12 cellular contexts compared by ENCODE assay signal in the genomic region with DNA sequence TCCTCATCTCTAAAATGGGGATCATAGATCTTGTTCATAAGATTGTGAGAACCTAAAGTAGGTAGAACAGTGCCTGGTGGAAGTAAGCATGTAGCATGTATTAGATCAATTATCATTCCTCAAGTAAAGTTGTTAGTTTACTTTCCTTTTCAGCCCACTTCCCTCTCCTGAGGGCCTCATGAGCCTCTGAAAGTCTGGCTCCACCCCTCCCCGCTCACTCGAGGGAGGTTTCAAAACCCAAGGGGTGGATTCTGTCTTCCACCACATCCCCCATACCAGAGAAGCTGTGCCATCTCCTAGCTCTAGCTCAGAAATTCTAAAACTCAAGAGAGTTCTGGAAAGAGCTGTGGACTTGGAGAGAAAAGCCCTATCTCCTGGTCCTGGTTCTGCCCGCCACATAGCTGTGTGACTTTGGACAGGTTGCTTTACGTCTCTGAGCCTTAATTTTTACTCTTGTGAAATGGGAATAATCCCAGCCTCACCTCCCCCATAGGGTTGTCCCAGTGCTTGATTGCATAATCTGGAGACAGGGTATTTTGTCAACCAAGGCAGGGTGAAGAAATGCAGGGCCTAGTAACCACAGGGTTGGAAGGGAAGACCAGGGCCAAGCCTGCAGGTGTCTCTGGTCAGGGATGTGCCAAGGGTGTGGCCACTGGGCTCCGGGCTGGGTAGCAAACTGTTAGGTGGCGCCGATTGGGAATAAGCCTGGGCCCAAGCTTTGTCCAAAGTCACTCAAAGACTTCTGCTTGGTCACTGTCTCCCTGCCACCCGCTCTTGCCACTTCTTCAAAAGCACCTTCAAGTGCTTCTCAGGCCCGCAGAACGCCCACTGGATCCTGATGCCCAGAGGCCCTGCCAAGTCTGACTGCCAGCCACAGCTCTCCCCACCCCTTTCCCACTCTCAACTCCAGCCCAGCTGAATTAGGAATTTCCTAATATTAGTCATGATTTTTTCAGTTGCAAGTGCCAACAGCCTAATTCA. TPM values are rescaled to one million over a fixed set of nuclear protein-coding genes. Genes with fewer than 3 reads are reported as not detected.
A peak's percentile ranks its signal among the peaks of the same experiment; 100 is the strongest.
DNase-seq lines count a peak whose midpoint lies in the region; ATAC-seq, FAIRE-seq and TF ChIP-seq lines count a peak whose summit lies in the region.
"Had no signal": no experiment of that assay in that cellular context is flagged by ENCODE, and none has a peak within 500 bp of the region (broad histone marks: within the 10 kb centered on the region; RNA-seq: fewer than 3 reads in every experiment).

No MANE protein-coding gene starts in this region.

- H3K36me3 ChIP-seq in keratinocyte (ENCODE audit: control insufficient read depth in 2 of 2, extremely low read depth in 1 of 2, insufficient read depth in 2 of 2, low read length in 2 of 2) (no peaks in the 10 kb centered on the region), upper lobe of left lung (no peaks in the 10 kb centered on the region), Karpas-422 (ENCODE audit: insufficient read depth, low read length) (no peaks in the 10 kb centered on the region)

- no peaks in the 10 kb centered on the region for H3K9me2 ChIP-seq in Karpas-422 (replicated peaks; ENCODE audit: insufficient read depth, low read length)

- H3K36me3 Mint-ChIP-seq in activated CD4-positive, alpha-beta T cell treated with anti-CD3 and anti-CD28 coated beads, Interleukin-2, amount 10 ng/mL, durations not matched to agents 7 days and 5 days (ENCODE audit: low read depth) = no peaks in the 10 kb centered on the region
- H3K36me3 Mint-ChIP-seq in activated CD8-positive, alpha-beta T cell treated with anti-CD3 and anti-CD28 coated beads for 36 hours (ENCODE audit: low read depth) = peaks cover 6% of the 10 kb centered on the region

- ATAC-seq in activated CD8-positive, alpha-beta T cell treated with anti-CD3 and anti-CD28 coated beads for 36 hours = peak; percentile 60
- peak; percentile 81 to 85 for ATAC-seq in upper lobe of left lung (ENCODE audit: low FRiP score in 2 of 2)
- ATAC-seq in HG03175 (IDR thresholded peaks at IDR 0.05; ENCODE audit: unreplicated experiment) = no peak

- peaks cover 3% of the 10 kb centered on the region for H3K9me3 Mint-ChIP-seq in activated CD4-positive, alpha-beta T cell treated with anti-CD3 and anti-CD28 coated beads, Interleukin-2, amount 10 ng/mL, durations not matched to agents 7 days and 5 days
- H3K9me3 Mint-ChIP-seq in activated CD8-positive, alpha-beta T cell treated with anti-CD3 and anti-CD28 coated beads for 36 hours = peaks cover 14% of the 10 kb centered on the region

- peak; percentile 23 for FAIRE-seq in keratinocyte (lab: Jason Lieb, UNC)
- FAIRE-seq: islet of Langerhans had no signal

- TF ChIP-seq EP300 in upper lobe of left lung (IDR thresholded peaks at IDR 0.05) = no peak

- H3K79me2 ChIP-seq in keratinocyte (ENCODE audit: control insufficient read depth, insufficient read depth, low read length) (no peaks in the 10 kb centered on the region), Karpas-422 (ENCODE audit: low read length) (no peaks in the 10 kb centered on the region)

- H3K9me3 ChIP-seq in keratinocyte (ENCODE audit: control insufficient read depth, low read depth, low read length) (peaks cover 2% of the 10 kb centered on the region), upper lobe of left lung (peaks cover 0 to 9% (median 2%) of the 10 kb centered on the region in 4 donors), Karpas-422 (ENCODE audit: low read length) (no peaks in the 10 kb centered on the region)

- H3K27me3 ChIP-seq in keratinocyte (ENCODE audit: control insufficient read depth, extremely low read depth, insufficient read depth, low read length) = no peaks in the 10 kb centered on the region
- H3K27me3 ChIP-seq in upper lobe of left lung = no peaks in the 10 kb centered on the region
- H3K27me3 ChIP-seq in Karpas-422 (ENCODE audit: low read length) = no peaks in the 10 kb centered on the region

- peaks cover 31% of the 10 kb centered on the region for H3K4me1 ChIP-seq in keratinocyte (ENCODE audit: control insufficient read depth, extremely low read depth, insufficient read depth, low read length)
- peaks cover 25 to 50% (median 40%) of the 10 kb centered on the region in 4 donors for H3K4me1 ChIP-seq in upper lobe of left lung
- H3K4me1 ChIP-seq in Karpas-422 (ENCODE audit: low read length) = no peaks in the 10 kb centered on the region

- DNase-seq in activated CD4-positive, alpha-beta T cell treated with anti-CD3 and anti-CD28 coated beads, Interleukin-2, amount 10 ng/mL, durations not matched to agents 7 days and 5 days = peak; percentile 65
- DNase-seq in activated CD4-positive, alpha-beta T cell treated with anti-CD3 and anti-CD28 coated beads for 4 hours = no peak
- peak; percentile 33 for DNase-seq in activated CD8-positive, alpha-beta T cell treated with anti-CD3 and anti-CD28 coated beads for 36 hours
- DNase-seq in keratinocyte (ENCODE audit: low read depth, low spot score) = no peak
- peak; percentile 31 to 93 for DNase-seq in upper lobe of left lung
- no peak for DNase-seq in posterior cingulate gyrus
- no peak for DNase-seq in Karpas-422
- DNase-seq: ACHN; activated effector memory CD4-positive, alpha-beta T cell treated with anti-CD3 and anti-CD28 coated beads, Interleukin-2, amount 50 U/mL, for 16 hours; NCI-H446 treated with DMSO at 0.1 percent for 48 hours had no signal

- H3K4me2 ChIP-seq in keratinocyte (ENCODE audit: control insufficient read depth, extremely low read depth, insufficient read depth, low read depth, low read length) (peak overlapping the region; percentile 67), Karpas-422 (ENCODE audit: low read depth, low read length, poor library complexity, severe bottlenecking) (no peak overlapping the region)

- H2AFZ ChIP-seq in keratinocyte (ENCODE audit: control insufficient read depth, low read length) = peak overlapping the region; percentile 46
- no peak overlapping the region for H2AFZ ChIP-seq in Karpas-422 (ENCODE audit: low read length)

- peak overlapping the region; percentile 38 for H3K27ac ChIP-seq in keratinocyte (ENCODE audit: control insufficient read depth, insufficient read depth, low read length)
- peak overlapping the region; percentile 59 to 84 (median 78) for H3K27ac ChIP-seq in upper lobe of left lung
- no peak overlapping the region for H3K27ac ChIP-seq in Karpas-422 (ENCODE audit: low read length)

- peaks cover 13% of the 10 kb centered on the region for H3K27me3 Mint-ChIP-seq in activated CD4-positive, alpha-beta T cell treated with anti-CD3 and anti-CD28 coated beads, Interleukin-2, amount 10 ng/mL, durations not matched to agents 7 days and 5 days
- H3K27me3 Mint-ChIP-seq in activated CD8-positive, alpha-beta T cell treated with anti-CD3 and anti-CD28 coated beads for 36 hours = no peaks in the 10 kb centered on the region

- H3K4me1 Mint-ChIP-seq in activated CD4-positive, alpha-beta T cell treated with anti-CD3 and anti-CD28 coated beads, Interleukin-2, amount 10 ng/mL, durations not matched to agents 7 days and 5 days = peaks cover 15% of the 10 kb centered on the region
- peaks cover 4% of the 10 kb centered on the region for H3K4me1 Mint-ChIP-seq in activated CD8-positive, alpha-beta T cell treated with anti-CD3 and anti-CD28 coated beads for 36 hours (ENCODE audit: low read depth)

- H3K4me3 ChIP-seq in keratinocyte (ENCODE audit: control insufficient read depth in 2 of 3, extremely low read depth in 1 of 3, insufficient read depth in 2 of 3, low read depth in 1 of 3, low read length in 3 of 3) = no peak overlapping the region
- peak overlapping the region in 1 of 4 donors; percentile 2 for H3K4me3 ChIP-seq in upper lobe of left lung
- H3K4me3 ChIP-seq in Karpas-422 (ENCODE audit: low read length) = no peak overlapping the region

- no peak overlapping the region for H3K4me3 Mint-ChIP-seq in activated CD4-positive, alpha-beta T cell treated with anti-CD3 and anti-CD28 coated beads, Interleukin-2, amount 10 ng/mL, durations not matched to agents 7 days and 5 days
- no peak overlapping the region for H3K4me3 Mint-ChIP-seq in activated CD8-positive, alpha-beta T cell treated with anti-CD3 and anti-CD28 coated beads for 36 hours

- H3K9ac ChIP-seq in keratinocyte (ENCODE audit: control insufficient read depth, extremely low read depth, insufficient read depth, low read length) = peak overlapping the region; percentile 24
- H3K9ac ChIP-seq in Karpas-422 (ENCODE audit: low read length) = no peak overlapping the region

- POLR2A ChIA-PET in activated CD4-positive, alpha-beta T cell treated with anti-CD3 and anti-CD28 coated beads, Interleukin-2, amount 10 ng/mL, durations not matched to agents 7 days and 5 days (lab: Charles Lee) = no interaction called here
- POLR2A ChIA-PET in activated CD8-positive, alpha-beta T cell treated with anti-CD3 and anti-CD28 coated beads for 36 hours (lab: Charles Lee) = no interaction called here

- CTCF ChIA-PET in activated CD4-positive, alpha-beta T cell treated with anti-CD3 and anti-CD28 coated beads, Interleukin-2, amount 10 ng/mL, durations not matched to agents 7 days and 5 days (lab: Charles Lee) = interaction anchor here (0.7 to 1.8 kb wide), 3 partner anchors 9 to 233 kb away, joined by 3 to 7 read pairs (median 5); no protein-coding TSS in a partner anchor
- CTCF ChIA-PET in activated CD8-positive, alpha-beta T cell treated with anti-CD3 and anti-CD28 coated beads for 36 hours (lab: Charles Lee) = interaction anchor here (3.2 to 11.5 kb wide), 2 partner anchors 10 to 19 kb away, joined by 12 to 111 read pairs; a partner anchor contains a TSS

- dilution Hi-C loops in keratinocyte (cut with MboI; ENCODE audit: extremely low pct_ligation_motif_present, low sequenced_read_pairs) = no loop called here

- intact Hi-C loops in activated CD8-positive, alpha-beta T cell treated with anti-CD3 and anti-CD28 coated beads for 36 hours (cut with micrococcal nuclease) = no loop called here
- intact Hi-C loops in posterior cingulate gyrus (cut with DNase I) = no loop called here

- peak overlapping the region; percentile 84 for H3K27ac Mint-ChIP-seq in activated CD4-positive, alpha-beta T cell treated with anti-CD3 and anti-CD28 coated beads, Interleukin-2, amount 10 ng/mL, durations not matched to agents 7 days and 5 days
- H3K27ac Mint-ChIP-seq in activated CD8-positive, alpha-beta T cell treated with anti-CD3 and anti-CD28 coated beads for 36 hours = no peak overlapping the region

- no peak for TF ChIP-seq POLR2A in upper lobe of left lung (IDR thresholded peaks at IDR 0.05)

- no peak for TF ChIP-seq CTCF in activated CD8-positive, alpha-beta T cell treated with anti-CD3 and anti-CD28 coated beads for 36 hours (IDR thresholded peaks at IDR 0.05)
- TF ChIP-seq CTCF in keratinocyte (optimal IDR thresholded peaks at IDR 0.05 in 1 of 3, IDR thresholded peaks at IDR 0.05 in 1 of 3, conservative IDR thresholded peaks at IDR 0.05 in 1 of 3; ENCODE audit: extremely low read depth in 1 of 3, insufficient read depth in 2 of 3, low read length in 3 of 3) = no peak
- TF ChIP-seq CTCF in upper lobe of left lung (IDR thresholded peaks at IDR 0.05) = no peak

- 33 to 54% methylated on average over 7 to 10 of the region's 10 CpGs for WGBS in upper lobe of left lung, 2 donors

- no peaks in the 10 kb centered on the region for H3K9me1 ChIP-seq in keratinocyte (ENCODE audit: control insufficient read depth, extremely low read depth, insufficient read depth, low read length)

- no peaks in the 10 kb centered on the region for H4K20me1 ChIP-seq in keratinocyte (ENCODE audit: control insufficient read depth, extremely low read depth, insufficient read depth, low read length)
- no peaks in the 10 kb centered on the region for H4K20me1 ChIP-seq in Karpas-422 (ENCODE audit: insufficient read depth, low read depth, low read length)

RNA-seq across cellular contexts. Expression of a gene that starts 20.4 kb away (rescaled TPM):
- total RNA-seq in activated CD4-positive, alpha-beta T cell treated with anti-CD3 and anti-CD28 coated beads, Interleukin-2, amount 10 ng/mL, durations not matched to agents 7 days and 5 days = under 1 TPM; 0.31 to 0.55 TPM
- total RNA-seq in activated CD8-positive, alpha-beta T cell treated with anti-CD3 and anti-CD28 coated beads for 36 hours = 1 to 10 TPM in 1 of 2 experiments, under 1 TPM in 1; 0.92 to 1.0 TPM
- polyA plus RNA-seq in keratinocyte = 0.55 to 2.3 TPM (median 1.4 TPM) in 3 replicates
- polyA plus RNA-seq in keratinocyte (2011; ENCODE audit: low read depth) = 8.2 TPM
- polyA plus RNA-seq in keratinocyte (2011; cell fraction: cytosol; rRNA removed) = 0.72 and 2.0 TPM in 2 replicates
- 13.9 and 21.5 TPM in 2 replicates for polyA plus RNA-seq in keratinocyte (2011; cell fraction: nucleus; rRNA removed)
- polyA plus RNA-seq in keratinocyte (2012; ENCODE audit: low replicate concordance) = 3.5 and 14.3 TPM in 2 replicates
- 2.0 to 28.2 TPM (median 4.1 TPM) in 3 replicates for polyA minus RNA-seq in keratinocyte
- polyA minus RNA-seq in keratinocyte (2011; cell fraction: cytosol; rRNA and poly(A)+ RNA removed) = 6.5 TPM
- 9.9 and 10.6 TPM in 2 replicates for polyA minus RNA-seq in keratinocyte (2011; cell fraction: nucleus; rRNA and poly(A)+ RNA removed)
- total RNA-seq in upper lobe of left lung = 100 to 1,000 TPM in 3 of 6 donors, 10 to 100 TPM in 3; 15.4 to 555 (median 117) TPM
- total RNA-seq in Karpas-422 (2014; rRNA removed; shearing (Covaris generic); ENCODE audit: low replicate concordance) = not detected in 2 replicates

RNA-seq across cellular contexts. Expression of a gene that starts 52.5 kb away (rescaled TPM):
- total RNA-seq in activated CD4-positive, alpha-beta T cell treated with anti-CD3 and anti-CD28 coated beads, Interleukin-2, amount 10 ng/mL, durations not matched to agents 7 days and 5 days = not detected
- not detected for total RNA-seq in activated CD8-positive, alpha-beta T cell treated with anti-CD3 and anti-CD28 coated beads for 36 hours
- 0.88 to 2.7 TPM (median 1.8 TPM) in 3 replicates for polyA plus RNA-seq in keratinocyte
- 0.12 TPM for polyA plus RNA-seq in keratinocyte (2011; ENCODE audit: low read depth)
- 1.4 and 3.3 TPM in 2 replicates for polyA plus RNA-seq in keratinocyte (2011; cell fraction: cytosol; rRNA removed)
- polyA plus RNA-seq in keratinocyte (2011; cell fraction: nucleus; rRNA removed) = 2.5 and 4.5 TPM in 2 replicates
- polyA plus RNA-seq in keratinocyte (2012; ENCODE audit: low replicate concordance) = 1.2 and 3.5 TPM in 2 replicates
- polyA minus RNA-seq in keratinocyte = 1.2 to 7.1 TPM (median 1.9 TPM) in 3 replicates
- not detected for polyA minus RNA-seq in keratinocyte (2011; cell fraction: cytosol; rRNA and poly(A)+ RNA removed)
- 1.6 and 2.2 TPM in 2 replicates for polyA minus RNA-seq in keratinocyte (2011; cell fraction: nucleus; rRNA and poly(A)+ RNA removed)
- 10 to 100 TPM in 1 of 6 donors, 1 to 10 TPM in 5; 1.3 to 15.7 (median 3.8) TPM for total RNA-seq in upper lobe of left lung
- total RNA-seq in Karpas-422 (2014; rRNA removed; shearing (Covaris generic); ENCODE audit: low replicate concordance) = not detected in 2 replicates

RNA-seq across cellular contexts. Expression of a gene that starts 56.0 kb away (rescaled TPM):
- total RNA-seq in activated CD4-positive, alpha-beta T cell treated with anti-CD3 and anti-CD28 coated beads, Interleukin-2, amount 10 ng/mL, durations not matched to agents 7 days and 5 days = not detected
- total RNA-seq in activated CD8-positive, alpha-beta T cell treated with anti-CD3 and anti-CD28 coated beads for 36 hours = under 1 TPM in 1 of 2 experiments, not detected in 1; 0.34 TPM
- polyA plus RNA-seq in keratinocyte = not detected in 3 replicates
- polyA plus RNA-seq in keratinocyte (2011; ENCODE audit: low read depth) = not detected
- polyA plus RNA-seq in keratinocyte (2011; cell fraction: cytosol; rRNA removed) = not detected in 2 replicates
- polyA plus RNA-seq in keratinocyte (2011; cell fraction: nucleus; rRNA removed) = not detected in 2 replicates
- polyA plus RNA-seq in keratinocyte (2012; ENCODE audit: low replicate concordance) = not detected in 2 replicates
- polyA minus RNA-seq in keratinocyte = not detected in 3 replicates
- not detected for polyA minus RNA-seq in keratinocyte (2011; cell fraction: cytosol; rRNA and poly(A)+ RNA removed)
- not detected in 2 replicates for polyA minus RNA-seq in keratinocyte (2011; cell fraction: nucleus; rRNA and poly(A)+ RNA removed)
- total RNA-seq in upper lobe of left lung = 10 to 100 TPM in 5 of 6 donors, 1 to 10 TPM in 1; 1.6 to 19.7 (median 14.1) TPM
- total RNA-seq in Karpas-422 (2014; rRNA removed; shearing (Covaris generic); ENCODE audit: low replicate concordance) = not detected in 2 replicates

Comparison
In these comparisons a context has a peak if more than half of its experiments do, and no peak if none do; other contexts are left out.
1. DNase-seq: peak in activated CD4-positive, alpha-beta T cell treated with anti-CD3 and anti-CD28 coated beads, Interleukin-2, amount 10 ng/mL, durations not matched to agents 7 days and 5 days (single experiment), activated CD8-positive, alpha-beta T cell treated with anti-CD3 and anti-CD28 coated beads for 36 hours (single experiment) and upper lobe of left lung (2 of 2); none in activated CD4-positive, alpha-beta T cell treated with anti-CD3 and anti-CD28 coated beads for 4 hours (0 of 2), keratinocyte (single experiment), posterior cingulate gyrus (0 of 10) and Karpas-422 (single experiment).
2. RNA of a gene that starts 20.4 kb away (total RNA-seq): 15.4 to 555 TPM in upper lobe of left lung; 0.92 to 1.0 TPM in activated CD8-positive, alpha-beta T cell treated with anti-CD3 and anti-CD28 coated beads for 36 hours, 0.31 to 0.55 TPM in activated CD4-positive, alpha-beta T cell treated with anti-CD3 and anti-CD28 coated beads, Interleukin-2, amount 10 ng/mL, durations not matched to agents 7 days and 5 days and not detected in Karpas-422; every median in the first group is over 4 times any median in the second.